In the genomic region with DNA sequence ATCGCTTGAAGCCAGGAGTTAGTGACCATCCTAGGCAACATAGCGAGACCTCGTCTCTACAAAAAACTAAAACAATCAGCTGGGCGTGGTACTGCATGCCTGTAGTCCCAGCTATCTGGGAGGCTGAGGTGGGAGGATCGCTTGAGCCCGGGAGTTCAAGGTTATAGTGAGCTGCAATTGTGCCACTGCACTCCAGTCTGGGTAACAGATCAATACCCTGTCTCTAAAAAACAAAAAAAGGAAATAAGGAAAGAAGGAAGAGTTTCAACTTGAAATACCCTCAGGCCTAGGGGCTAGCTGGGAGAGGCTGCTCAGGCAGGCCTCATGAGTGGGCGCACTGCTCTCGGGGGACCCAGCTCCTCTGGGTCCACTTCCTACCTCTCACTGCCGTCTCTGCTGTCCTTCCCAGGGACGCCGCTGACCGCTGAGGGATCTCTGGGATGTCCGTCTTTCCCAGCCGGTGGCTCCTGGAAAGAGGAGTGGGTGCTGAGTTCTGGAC, we compare ENCODE assay signal across 22 cellular contexts. TPM values are rescaled to one million over a fixed set of nuclear protein-coding genes. Genes with fewer than 3 reads are reported as not detected.
DNase-seq lines count a peak whose midpoint lies in the region; ATAC-seq and TF ChIP-seq lines count a peak whose summit lies in the region.
"Had no signal": no experiment of that assay in that cellular context is flagged by ENCODE, and none has a peak within 500 bp of the region (broad histone marks: within the 10 kb centered on the region; RNA-seq: fewer than 3 reads in every experiment).

No MANE protein-coding gene starts in this region.

- ATAC-seq in activated CD8-positive, alpha-beta memory T cell treated with anti-CD3 and anti-CD28 coated beads, Interleukin-2, amount 10 ng/mL, durations not matched to agents 7 days and 5 days = no peak
- no peak for ATAC-seq in effector memory CD8-positive, alpha-beta T cell (replicated peaks)
- no peak for ATAC-seq in stimulated activated effector memory CD8-positive, alpha-beta T cell treated with anti-CD3 and anti-CD28 coated beads, Interleukin-12 subunit alpha, Interleukin-12 subunit beta, amount 100 ng/mL, for 72 hours
- no peak for ATAC-seq in upper lobe of right lung
- ATAC-seq: Panc1, Right ventricle myocardium inferior had no signal

- H3K36me3 ChIP-seq in colonic mucosa = no peaks in the 10 kb centered on the region
- H3K36me3 ChIP-seq in upper lobe of right lung = peaks cover 91% of the 10 kb centered on the region

- H3K4me1 ChIP-seq in colonic mucosa = no peaks in the 10 kb centered on the region
- H3K4me1 ChIP-seq in upper lobe of right lung = peaks cover 9% of the 10 kb centered on the region

- no peaks in the 10 kb centered on the region for H3K4me1 Mint-ChIP-seq in activated CD8-positive, alpha-beta memory T cell treated with anti-CD3 and anti-CD28 coated beads, Interleukin-2, amount 10 ng/mL, durations not matched to agents 7 days and 5 days
- peaks cover 17% of the 10 kb centered on the region in 2 donors for H3K4me1 Mint-ChIP-seq in effector memory CD8-positive, alpha-beta T cell (ENCODE audit: low read depth in 2 of 2)
- peaks cover 27% of the 10 kb centered on the region for H3K4me1 Mint-ChIP-seq in stimulated activated effector memory CD8-positive, alpha-beta T cell treated with anti-CD3 and anti-CD28 coated beads, Interleukin-12 subunit alpha, Interleukin-12 subunit beta, amount 100 ng/mL, for 72 hours

- DNase-seq in activated CD8-positive, alpha-beta memory T cell treated with anti-CD3 and anti-CD28 coated beads, Interleukin-2, amount 10 ng/mL, durations not matched to agents 7 days and 5 days = no peak
- DNase-seq in activated CD8-positive, alpha-beta memory T cell treated with anti-CD3 and anti-CD28 coated beads, Interleukin-2, amount 50 U/mL, for 48 hours = no peak
- DNase-seq in RWPE1 (ENCODE audit: low spot score) (no peak), HK-2 (ENCODE audit: unreplicated experiment) (no peak), colonic mucosa (no peak), upper lobe of right lung (no peak)
- no peak for DNase-seq in effector memory CD8-positive, alpha-beta T cell
- no peak for DNase-seq in stimulated activated effector memory CD8-positive, alpha-beta T cell treated with anti-CD3 and anti-CD28 coated beads, Interleukin-12 subunit alpha, Interleukin-12 subunit beta, amount 100 ng/mL, for 72 hours (ENCODE audit: low spot score in 2 of 2)
- DNase-seq: COR-L47, DMS153, EL, HFFc6, IMR-90, Kasumi-1, MM.1S, NCI-H1105, NCI-H1694, NCI-H524 had no signal

- peaks cover 48% of the 10 kb centered on the region for H3K36me3 Mint-ChIP-seq in activated CD8-positive, alpha-beta memory T cell treated with anti-CD3 and anti-CD28 coated beads, Interleukin-2, amount 10 ng/mL, durations not matched to agents 7 days and 5 days
- H3K36me3 Mint-ChIP-seq in effector memory CD8-positive, alpha-beta T cell (ENCODE audit: insufficient read depth) = peaks cover 73% of the 10 kb centered on the region
- H3K36me3 Mint-ChIP-seq in stimulated activated effector memory CD8-positive, alpha-beta T cell treated with anti-CD3 and anti-CD28 coated beads, Interleukin-12 subunit alpha, Interleukin-12 subunit beta, amount 100 ng/mL, for 72 hours = peaks cover 100% of the 10 kb centered on the region

- CTCF ChIA-PET in activated CD8-positive, alpha-beta memory T cell treated with anti-CD3 and anti-CD28 coated beads, Interleukin-2, amount 10 ng/mL, durations not matched to agents 7 days and 5 days (lab: Charles Lee) = interaction anchor here (0.7 to 3.1 kb wide), 4 partner anchors 9 to 139 kb away, joined by 3 to 12 read pairs (median 4); no protein-coding TSS in a partner anchor
- CTCF ChIA-PET in RWPE1 (lab: Yijun Ruan, JAX) = interaction anchor here (0.5 to 1.5 kb wide), 6 partner anchors 11 to 179 kb away, joined by 3 to 8 read pairs (median 4); no protein-coding TSS in a partner anchor

- H3K27me3 ChIP-seq in colonic mucosa (no peaks in the 10 kb centered on the region), upper lobe of right lung (no peaks in the 10 kb centered on the region)
- H3K27me3 ChIP-seq: BLaER1 had no signal

- H3K9me3 ChIP-seq in colonic mucosa (no peaks in the 10 kb centered on the region), upper lobe of right lung (no peaks in the 10 kb centered on the region)
- H3K9me3 ChIP-seq: BLaER1 had no signal

- no peak overlapping the region for H3K9ac ChIP-seq in colonic mucosa (ENCODE audit: low read depth in 2 of 2, low read length in 2 of 2)

- H3K27ac Mint-ChIP-seq in activated CD8-positive, alpha-beta memory T cell treated with anti-CD3 and anti-CD28 coated beads, Interleukin-2, amount 10 ng/mL, durations not matched to agents 7 days and 5 days = peak overlapping the region; percentile 22
- peak overlapping the region; percentile 72 to 77 for H3K27ac Mint-ChIP-seq in effector memory CD8-positive, alpha-beta T cell
- peak overlapping the region; percentile 67 for H3K27ac Mint-ChIP-seq in stimulated activated effector memory CD8-positive, alpha-beta T cell treated with anti-CD3 and anti-CD28 coated beads, Interleukin-12 subunit alpha, Interleukin-12 subunit beta, amount 100 ng/mL, for 72 hours
- H3K27ac Mint-ChIP-seq: HFFc6 had no signal

- intact Hi-C loops in colonic mucosa (cut with DNase I) (no loop called here), upper lobe of right lung (cut with DNase I) (no loop called here)

- H3K27me3 Mint-ChIP-seq in activated CD8-positive, alpha-beta memory T cell treated with anti-CD3 and anti-CD28 coated beads, Interleukin-2, amount 10 ng/mL, durations not matched to agents 7 days and 5 days = no peaks in the 10 kb centered on the region
- no peaks in the 10 kb centered on the region for H3K27me3 Mint-ChIP-seq in effector memory CD8-positive, alpha-beta T cell

- H3K4me3 ChIP-seq in colonic mucosa (no peak overlapping the region), upper lobe of right lung (no peak overlapping the region)
- H3K4me3 ChIP-seq: BLaER1 had no signal

- no peaks in the 10 kb centered on the region for H3K9me3 Mint-ChIP-seq in activated CD8-positive, alpha-beta memory T cell treated with anti-CD3 and anti-CD28 coated beads, Interleukin-2, amount 10 ng/mL, durations not matched to agents 7 days and 5 days (ENCODE audit: low read depth)
- H3K9me3 Mint-ChIP-seq in effector memory CD8-positive, alpha-beta T cell = no peaks in the 10 kb centered on the region
- no peaks in the 10 kb centered on the region for H3K9me3 Mint-ChIP-seq in stimulated activated effector memory CD8-positive, alpha-beta T cell treated with anti-CD3 and anti-CD28 coated beads, Interleukin-12 subunit alpha, Interleukin-12 subunit beta, amount 100 ng/mL, for 72 hours
- H3K9me3 Mint-ChIP-seq: HFFc6 had no signal

- POLR2A ChIA-PET in RWPE1 (lab: Yijun Ruan, JAX; ENCODE audit: low non-redundant PET) = no interaction called here

- TF ChIP-seq CTCF in RWPE1 (conservative IDR thresholded peaks at IDR 0.05; ENCODE audit: low read depth) (no peak), colonic mucosa (IDR thresholded peaks at IDR 0.05) (no peak), upper lobe of right lung (IDR thresholded peaks at IDR 0.05) (no peak)

- no peak overlapping the region for H3K4me3 Mint-ChIP-seq in activated CD8-positive, alpha-beta memory T cell treated with anti-CD3 and anti-CD28 coated beads, Interleukin-2, amount 10 ng/mL, durations not matched to agents 7 days and 5 days
- no peak overlapping the region for H3K4me3 Mint-ChIP-seq in effector memory CD8-positive, alpha-beta T cell
- H3K4me3 Mint-ChIP-seq in stimulated activated effector memory CD8-positive, alpha-beta T cell treated with anti-CD3 and anti-CD28 coated beads, Interleukin-12 subunit alpha, Interleukin-12 subunit beta, amount 100 ng/mL, for 72 hours = no peak overlapping the region
- H3K4me3 Mint-ChIP-seq: HFFc6 had no signal

- H3K27ac ChIP-seq in RWPE1 = 0 out of 2 replicates have a peak overlapping the region, but pooled peaks have one; percentile 1
- H3K27ac ChIP-seq in colonic mucosa = no peak overlapping the region
- no peak overlapping the region for H3K27ac ChIP-seq in upper lobe of right lung
- H3K27ac ChIP-seq: BLaER1 had no signal

RNA-seq across cellular contexts. Expression of gene PRRT1B, which starts 56.4 kb away (rescaled TPM):
- total RNA-seq in activated CD8-positive, alpha-beta memory T cell treated with anti-CD3 and anti-CD28 coated beads, Interleukin-2, amount 10 ng/mL, durations not matched to agents 7 days and 5 days = not detected
- total RNA-seq in colonic mucosa = 1 to 10 TPM; 2.0 to 4.5 TPM
- 3.9 TPM for total RNA-seq in upper lobe of right lung
- total RNA-seq: A172, HFFc6, IMR-90, Right ventricle myocardium inferior had no signal

Comparison
In these comparisons a context has a peak if more than half of its experiments do, and no peak if none do; other contexts are left out.
1. H3K27ac Mint-ChIP-seq: peak in every context shown above with its lines; median percentile 74 in effector memory CD8-positive, alpha-beta T cell; 67 in stimulated activated effector memory CD8-positive, alpha-beta T cell treated with anti-CD3 and anti-CD28 coated beads, Interleukin-12 subunit alpha, Interleukin-12 subunit beta, amount 100 ng/mL, for 72 hours; 22 in activated CD8-positive, alpha-beta memory T cell treated with anti-CD3 and anti-CD28 coated beads, Interleukin-2, amount 10 ng/mL, durations not matched to agents 7 days and 5 days.